Comparison of ENCODE assay signal across 1 cellular context in the genomic region with DNA sequence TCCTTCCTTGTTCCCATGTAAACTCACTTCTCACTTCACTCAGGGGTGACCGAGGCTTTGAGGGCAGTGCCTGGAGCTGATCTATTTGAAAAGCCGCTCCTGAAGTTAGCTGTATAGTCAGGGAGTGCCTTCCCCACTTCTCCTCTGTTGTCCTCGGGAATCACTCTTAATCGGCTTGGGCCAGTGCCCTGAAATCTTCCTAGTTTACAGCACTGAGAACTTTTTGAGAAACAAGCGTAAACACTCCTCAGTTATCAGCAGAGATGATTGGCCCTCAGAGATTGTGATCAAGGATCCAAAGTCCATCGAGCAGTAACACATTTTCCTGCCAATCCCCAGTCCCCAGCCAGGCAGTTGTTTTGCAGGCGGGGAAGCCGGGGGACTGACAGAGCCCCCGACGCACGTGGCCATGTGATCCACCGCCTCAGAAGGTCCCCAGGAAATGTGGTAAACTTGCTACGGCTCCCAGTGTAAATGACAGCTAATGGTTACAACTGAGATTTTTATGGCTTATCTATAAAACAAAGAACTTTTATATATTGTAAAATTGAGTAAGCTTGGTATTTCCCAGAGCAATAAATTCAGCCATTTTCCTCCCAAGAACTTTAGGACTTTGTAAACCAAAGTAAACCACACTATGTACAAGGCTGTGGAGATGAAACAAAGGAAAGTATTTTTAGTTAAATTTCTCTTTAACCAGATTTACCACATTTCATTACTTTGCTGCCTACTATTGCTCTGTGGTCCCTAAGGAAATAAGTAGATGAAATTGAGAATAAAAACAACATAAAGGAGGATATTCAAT.
TF ChIP-seq lines count a peak whose summit lies in the region.

No MANE protein-coding gene starts in this region.

TF ChIP-seq in GM23338, 12 proteins besides CTCF, POLR2A, EP300 and RAD21 (continued from another document):
- TF ChIP-seq, protein P1, sequence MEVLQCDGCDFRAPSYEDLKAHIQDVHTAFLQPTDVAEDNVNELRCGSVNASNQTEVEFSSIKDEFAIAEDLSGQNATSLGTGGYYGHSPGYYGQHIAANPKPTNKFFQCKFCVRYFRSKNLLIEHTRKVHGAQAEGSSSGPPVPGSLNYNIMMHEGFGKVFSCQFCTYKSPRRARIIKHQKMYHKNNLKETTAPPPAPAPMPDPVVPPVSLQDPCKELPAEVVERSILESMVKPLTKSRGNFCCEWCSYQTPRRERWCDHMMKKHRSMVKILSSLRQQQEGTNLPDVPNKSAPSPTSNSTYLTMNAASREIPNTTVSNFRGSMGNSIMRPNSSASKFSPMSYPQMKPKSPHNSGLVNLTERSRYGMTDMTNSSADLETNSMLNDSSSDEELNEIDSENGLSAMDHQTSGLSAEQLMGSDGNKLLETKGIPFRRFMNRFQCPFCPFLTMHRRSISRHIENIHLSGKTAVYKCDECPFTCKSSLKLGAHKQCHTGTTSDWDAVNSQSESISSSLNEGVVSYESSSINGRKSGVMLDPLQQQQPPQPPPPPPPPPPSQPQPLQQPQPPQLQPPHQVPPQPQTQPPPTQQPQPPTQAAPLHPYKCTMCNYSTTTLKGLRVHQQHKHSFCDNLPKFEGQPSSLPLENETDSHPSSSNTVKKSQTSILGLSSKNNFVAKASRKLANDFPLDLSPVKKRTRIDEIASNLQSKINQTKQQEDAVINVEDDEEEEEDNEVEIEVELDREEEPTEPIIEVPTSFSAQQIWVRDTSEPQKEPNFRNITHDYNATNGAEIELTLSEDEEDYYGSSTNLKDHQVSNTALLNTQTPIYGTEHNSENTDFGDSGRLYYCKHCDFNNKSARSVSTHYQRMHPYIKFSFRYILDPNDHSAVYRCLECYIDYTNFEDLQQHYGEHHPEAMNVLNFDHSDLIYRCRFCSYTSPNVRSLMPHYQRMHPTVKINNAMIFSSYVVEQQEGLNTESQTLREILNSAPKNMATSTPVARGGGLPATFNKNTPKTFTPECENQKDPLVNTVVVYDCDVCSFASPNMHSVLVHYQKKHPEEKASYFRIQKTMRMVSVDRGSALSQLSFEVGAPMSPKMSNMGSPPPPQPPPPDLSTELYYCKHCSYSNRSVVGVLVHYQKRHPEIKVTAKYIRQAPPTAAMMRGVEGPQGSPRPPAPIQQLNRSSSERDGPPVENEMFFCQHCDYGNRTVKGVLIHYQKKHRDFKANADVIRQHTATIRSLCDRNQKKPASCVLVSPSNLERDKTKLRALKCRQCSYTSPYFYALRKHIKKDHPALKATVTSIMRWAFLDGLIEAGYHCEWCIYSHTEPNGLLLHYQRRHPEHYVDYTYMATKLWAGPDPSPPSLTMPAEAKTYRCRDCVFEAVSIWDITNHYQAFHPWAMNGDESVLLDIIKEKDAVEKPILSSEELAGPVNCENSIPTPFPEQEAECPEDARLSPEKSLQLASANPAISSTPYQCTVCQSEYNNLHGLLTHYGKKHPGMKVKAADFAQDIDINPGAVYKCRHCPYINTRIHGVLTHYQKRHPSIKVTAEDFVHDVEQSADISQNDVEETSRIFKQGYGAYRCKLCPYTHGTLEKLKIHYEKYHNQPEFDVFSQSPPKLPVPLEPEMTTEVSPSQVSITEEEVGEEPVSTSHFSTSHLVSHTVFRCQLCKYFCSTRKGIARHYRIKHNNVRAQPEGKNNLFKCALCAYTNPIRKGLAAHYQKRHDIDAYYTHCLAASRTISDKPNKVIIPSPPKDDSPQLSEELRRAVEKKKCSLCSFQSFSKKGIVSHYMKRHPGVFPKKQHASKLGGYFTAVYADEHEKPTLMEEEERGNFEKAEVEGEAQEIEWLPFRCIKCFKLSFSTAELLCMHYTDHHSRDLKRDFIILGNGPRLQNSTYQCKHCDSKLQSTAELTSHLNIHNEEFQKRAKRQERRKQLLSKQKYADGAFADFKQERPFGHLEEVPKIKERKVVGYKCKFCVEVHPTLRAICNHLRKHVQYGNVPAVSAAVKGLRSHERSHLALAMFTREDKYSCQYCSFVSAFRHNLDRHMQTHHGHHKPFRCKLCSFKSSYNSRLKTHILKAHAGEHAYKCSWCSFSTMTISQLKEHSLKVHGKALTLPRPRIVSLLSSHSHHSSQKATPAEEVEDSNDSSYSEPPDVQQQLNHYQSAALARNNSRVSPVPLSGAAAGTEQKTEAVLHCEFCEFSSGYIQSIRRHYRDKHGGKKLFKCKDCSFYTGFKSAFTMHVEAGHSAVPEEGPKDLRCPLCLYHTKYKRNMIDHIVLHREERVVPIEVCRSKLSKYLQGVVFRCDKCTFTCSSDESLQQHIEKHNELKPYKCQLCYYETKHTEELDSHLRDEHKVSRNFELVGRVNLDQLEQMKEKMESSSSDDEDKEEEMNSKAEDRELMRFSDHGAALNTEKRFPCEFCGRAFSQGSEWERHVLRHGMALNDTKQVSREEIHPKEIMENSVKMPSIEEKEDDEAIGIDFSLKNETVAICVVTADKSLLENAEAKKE (CRISPR knock-in tag; IDR thresholded peaks at IDR 0.05) = no peak
- TF ChIP-seq NANOG (IDR thresholded peaks at IDR 0.05; ENCODE audit: borderline replicate concordance) = no peak
